10 cellular contexts compared by ENCODE assay signal in genomic region chr10:69101451-69102095, GRCh38. TPM values are rescaled to one million over a fixed set of nuclear protein-coding genes. Genes with fewer than 3 reads are reported as not detected.
DNase-seq lines count a peak whose midpoint lies in the region; ATAC-seq and TF ChIP-seq lines count a peak whose summit lies in the region.
"Had no signal": no experiment of that assay in that cellular context is flagged by ENCODE, and none has a peak within 500 bp of the region (broad histone marks: within the 10 kb centered on the region; RNA-seq: fewer than 3 reads in every experiment).

No MANE protein-coding gene starts in this region.

- no peaks in the 10 kb centered on the region for H3K27me3 ChIP-seq in kidney epithelial cell (ENCODE audit: control insufficient read depth, insufficient read depth, low read length)

- H3K36me3 ChIP-seq in HEK293 (ENCODE audit: control insufficient read depth in 2 of 2, insufficient read depth in 1 of 2, low read length in 2 of 2) (no peaks in the 10 kb centered on the region), kidney epithelial cell (ENCODE audit: control insufficient read depth, insufficient read depth, low read length) (no peaks in the 10 kb centered on the region)
- H3K36me3 ChIP-seq: HAP-1 had no signal

- intact Hi-C loops in CD14-positive monocyte (cut with micrococcal nuclease), result loop anchor here in 1 of 2 donors (1.0 kb wide), 1 partner anchor 8 kb away; no protein-coding TSS in a partner anchor
- intact Hi-C loops in activated CD8-positive, alpha-beta T cell treated with anti-CD3 and anti-CD28 coated beads for 36 hours (cut with micrococcal nuclease), result no loop called here

- CTCF ChIA-PET in HEK293 (lab: Yijun Ruan, JAX), result no interaction called here
- CTCF ChIA-PET in activated CD8-positive, alpha-beta T cell treated with anti-CD3 and anti-CD28 coated beads for 36 hours (lab: Charles Lee), result interaction anchor here (1.5 to 4.1 kb wide), 4 partner anchors 8 to 97 kb away, joined by 4 to 17 read pairs (median 8); no protein-coding TSS in a partner anchor

- peaks cover 72 to 92% of the 10 kb centered on the region in 2 donors for H3K36me3 Mint-ChIP-seq in CD14-positive monocyte
- peaks cover 53% of the 10 kb centered on the region for H3K36me3 Mint-ChIP-seq in activated CD8-positive, alpha-beta T cell treated with anti-CD3 and anti-CD28 coated beads for 36 hours (ENCODE audit: low read depth)
- H3K36me3 Mint-ChIP-seq in stimulated activated naive B cell treated with anti-CD40 and anti-IgM and Interleukin-4, amounts not matched to agents 10 μg/mL and 1 μg/mL and 100 μg/mL, for 72 hours, result peaks cover 43 to 63% of the 10 kb centered on the region in 2 donors

- POLR2A ChIA-PET in HEK293 (lab: Yijun Ruan, JAX), result no interaction called here
- POLR2A ChIA-PET in activated CD8-positive, alpha-beta T cell treated with anti-CD3 and anti-CD28 coated beads for 36 hours (lab: Charles Lee), result interaction anchor here (0.7 to 3.0 kb wide), 3 partner anchors 9 to 45 kb away, joined by 3 to 9 read pairs (median 5); partner anchors contain the start of gene SRGN

- H3K9me3 Mint-ChIP-seq in CD14-positive monocyte, result peaks cover 0 to 8% (median 0%) of the 10 kb centered on the region in 7 donors
- no peaks in the 10 kb centered on the region for H3K9me3 Mint-ChIP-seq in activated CD8-positive, alpha-beta T cell treated with anti-CD3 and anti-CD28 coated beads for 36 hours
- H3K9me3 Mint-ChIP-seq in stimulated activated naive B cell treated with anti-CD40 and anti-IgM and Interleukin-4, amounts not matched to agents 10 μg/mL and 1 μg/mL and 100 μg/mL, for 72 hours, result no peaks in the 10 kb centered on the region

- H3K27me3 Mint-ChIP-seq in CD14-positive monocyte (ENCODE audit: low read depth in 3 of 3), result peaks cover 0 to 2% (median 0%) of the 10 kb centered on the region in 3 donors
- no peaks in the 10 kb centered on the region for H3K27me3 Mint-ChIP-seq in activated CD8-positive, alpha-beta T cell treated with anti-CD3 and anti-CD28 coated beads for 36 hours
- H3K27me3 Mint-ChIP-seq in stimulated activated naive B cell treated with anti-CD40 and anti-IgM and Interleukin-4, amounts not matched to agents 10 μg/mL and 1 μg/mL and 100 μg/mL, for 72 hours, result no peaks in the 10 kb centered on the region

- ATAC-seq in activated CD8-positive, alpha-beta T cell treated with anti-CD3 and anti-CD28 coated beads for 36 hours, result peak; percentile 81
- ATAC-seq in stimulated activated naive B cell treated with anti-CD40 and anti-IgM and Interleukin-4, amounts not matched to agents 10 μg/mL and 1 μg/mL and 100 μg/mL, for 72 hours (replicated peaks), result no peak

- peaks cover 56% of the 10 kb centered on the region for H3K4me1 Mint-ChIP-seq in CD14-positive monocyte
- peaks cover 36% of the 10 kb centered on the region for H3K4me1 Mint-ChIP-seq in activated CD8-positive, alpha-beta T cell treated with anti-CD3 and anti-CD28 coated beads for 36 hours (ENCODE audit: low read depth)
- peaks cover 14 to 27% of the 10 kb centered on the region in 2 donors for H3K4me1 Mint-ChIP-seq in stimulated activated naive B cell treated with anti-CD40 and anti-IgM and Interleukin-4, amounts not matched to agents 10 μg/mL and 1 μg/mL and 100 μg/mL, for 72 hours

- no peaks in the 10 kb centered on the region for H3K9me3 ChIP-seq in HEK293 (ENCODE audit: control insufficient read depth, insufficient read depth, low read depth, low read length)
- H3K9me3 ChIP-seq: HAP-1 had no signal

- TF ChIP-seq CTCF in CD14-positive monocyte (IDR thresholded peaks at IDR 0.05), result no peak
- no peak for TF ChIP-seq CTCF in HEK293 (tag by site-specific recombination; IDR thresholded peaks at IDR 0.05)
- no peak for TF ChIP-seq CTCF in activated CD8-positive, alpha-beta T cell treated with anti-CD3 and anti-CD28 coated beads for 36 hours (IDR thresholded peaks at IDR 0.05)
- TF ChIP-seq CTCF in kidney epithelial cell (IDR thresholded peaks at IDR 0.05; ENCODE audit: insufficient read depth, low read length, poor library complexity, severe bottlenecking), result no peak

- peak; percentile 73 for DNase-seq in CD14-positive monocyte (ENCODE audit: low spot score)
- DNase-seq in activated CD8-positive, alpha-beta T cell treated with anti-CD3 and anti-CD28 coated beads for 36 hours, result peak; percentile 70
- DNase-seq in kidney epithelial cell (ENCODE audit: low read depth), result peak; percentile 59
- DNase-seq in NCI-H1092 (lab: John Stamatoyannopoulos, UW), result no peak
- no peak for DNase-seq in NCI-H510A treated with DMSO at 0.1 percent for 48 hours (lab: John Stamatoyannopoulos, UW)
- no peak for DNase-seq in NCI-H82 treated with DMSO at 0.1 percent for 48 hours (lab: John Stamatoyannopoulos, UW; ENCODE audit: unreplicated experiment)
- no peak for DNase-seq in stimulated activated naive B cell treated with anti-CD40 and anti-IgM and Interleukin-4, amounts not matched to agents 10 μg/mL and 1 μg/mL and 100 μg/mL, for 72 hours
- DNase-seq: NCI-H524 treated with DMSO at 0.1 percent for 48 hours had no signal

- H3K27ac Mint-ChIP-seq in CD14-positive monocyte, result peak overlapping the region; percentile 86 to 96 (median 90)
- H3K27ac Mint-ChIP-seq in activated CD8-positive, alpha-beta T cell treated with anti-CD3 and anti-CD28 coated beads for 36 hours, result peak overlapping the region; percentile 83
- H3K27ac Mint-ChIP-seq in stimulated activated naive B cell treated with anti-CD40 and anti-IgM and Interleukin-4, amounts not matched to agents 10 μg/mL and 1 μg/mL and 100 μg/mL, for 72 hours, result no peak overlapping the region

- H3K4me3 Mint-ChIP-seq in CD14-positive monocyte, result peak overlapping the region; percentile 24 to 66
- H3K4me3 Mint-ChIP-seq in activated CD8-positive, alpha-beta T cell treated with anti-CD3 and anti-CD28 coated beads for 36 hours, result peak overlapping the region; percentile 10
- H3K4me3 Mint-ChIP-seq in stimulated activated naive B cell treated with anti-CD40 and anti-IgM and Interleukin-4, amounts not matched to agents 10 μg/mL and 1 μg/mL and 100 μg/mL, for 72 hours, result no peak overlapping the region

- no peak overlapping the region for H3K4me3 ChIP-seq in HEK293 (ENCODE audit: low read depth, low read length)
- H3K4me3 ChIP-seq in kidney epithelial cell (ENCODE audit: low read depth, low read length), result no peak overlapping the region
- H3K4me3 ChIP-seq: HAP-1 had no signal

- H3K27ac ChIP-seq in HEK293 (ENCODE audit: extremely low read depth, low read depth, low read length), result no peak overlapping the region

- H3K4me1 ChIP-seq in HEK293 (ENCODE audit: control insufficient read depth, insufficient read depth, low read length), result no peaks in the 10 kb centered on the region
- H3K4me1 ChIP-seq: HAP-1 had no signal

TF ChIP-seq in HEK293, 187 proteins besides CTCF, POLR2A, EP300 and RAD21:
- 0 out of 2 replicates have a peak, but pooled peaks have one; percentile 42 for TF ChIP-seq ZNF121 (tag by site-specific recombination; IDR thresholded peaks at IDR 0.05)
- TF ChIP-seq ZNF223 (tag by site-specific recombination; IDR thresholded peaks at IDR 0.05), result no peak
TF ChIP-seq in HEK293: peak in this region for 1.

RNA-seq across cellular contexts. Expression of gene SRGN, which starts 13.7 kb away (rescaled TPM):
- polyA plus RNA-seq in CD14-positive monocyte, result 1,000 to 10,000 TPM; 1,724 to 1,859 TPM
- 100 to 1,000 TPM; 279 to 292 TPM for total RNA-seq in activated CD8-positive, alpha-beta T cell treated with anti-CD3 and anti-CD28 coated beads for 36 hours
- total RNA-seq in kidney epithelial cell, result 1.5 and 3.0 TPM in 2 replicates

RNA-seq across cellular contexts. Expression of gene VPS26A, which starts 22.4 kb away (rescaled TPM):
- 10 to 100 TPM; 42.1 to 58.3 TPM for polyA plus RNA-seq in CD14-positive monocyte
- 10 to 100 TPM; 33.1 to 34.5 TPM for total RNA-seq in activated CD8-positive, alpha-beta T cell treated with anti-CD3 and anti-CD28 coated beads for 36 hours
- 45.0 and 48.7 TPM in 2 replicates for total RNA-seq in kidney epithelial cell

Comparison
In these comparisons a context has a peak if more than half of its experiments do, and no peak if none do; other contexts are left out.
1. DNase-seq: peak in CD14-positive monocyte (single experiment), activated CD8-positive, alpha-beta T cell treated with anti-CD3 and anti-CD28 coated beads for 36 hours (single experiment) and kidney epithelial cell (single experiment); none in NCI-H1092 (single experiment), NCI-H510A treated with DMSO at 0.1 percent for 48 hours (single experiment), NCI-H82 treated with DMSO at 0.1 percent for 48 hours (single experiment) and stimulated activated naive B cell treated with anti-CD40 and anti-IgM and Interleukin-4, amounts not matched to agents 10 μg/mL and 1 μg/mL and 100 μg/mL, for 72 hours (single experiment).
2. H3K4me3 Mint-ChIP-seq: peak in CD14-positive monocyte (2 of 2) and activated CD8-positive, alpha-beta T cell treated with anti-CD3 and anti-CD28 coated beads for 36 hours (single experiment); none in stimulated activated naive B cell treated with anti-CD40 and anti-IgM and Interleukin-4, amounts not matched to agents 10 μg/mL and 1 μg/mL and 100 μg/mL, for 72 hours (0 of 2).
3. RNA of gene SRGN, which starts 13.7 kb away (total RNA-seq): 279 to 292 TPM in activated CD8-positive, alpha-beta T cell treated with anti-CD3 and anti-CD28 coated beads for 36 hours; 1.5 to 3.0 TPM in kidney epithelial cell; every median in the first group is over 10 times any median in the second.